In genomic region chr6:29828471-29828797, GRCh38 we compare ENCODE assay signal across 9 cellular contexts. TPM values are rescaled to one million over a fixed set of nuclear protein-coding genes. Genes with fewer than 3 reads are reported as not detected.
DNase-seq lines count a peak whose midpoint lies in the region; ATAC-seq and TF ChIP-seq lines count a peak whose summit lies in the region.
"Had no signal": no experiment of that assay in that cellular context is flagged by ENCODE, and none has a peak within 500 bp of the region (broad histone marks: within the 10 kb centered on the region; RNA-seq: fewer than 3 reads in every experiment).

No MANE protein-coding gene starts in this region.

- no peak for TF ChIP-seq CTCF in OCI-LY1 (IDR thresholded peaks at IDR 0.05; ENCODE audit: low read length)

- no peak for ATAC-seq in GM21576 (IDR thresholded peaks at IDR 0.05; ENCODE audit: unreplicated experiment)
- no peak for ATAC-seq in HG03442 (IDR thresholded peaks at IDR 0.05; ENCODE audit: unreplicated experiment)

- H3K4me1 ChIP-seq in OCI-LY1 (ENCODE audit: insufficient read depth, low read length, severe bottlenecking): no peaks in the 10 kb centered on the region

- H3K9me3 Mint-ChIP-seq in activated naive CD4-positive, alpha-beta T cell treated with anti-CD3 and anti-CD28 coated beads for 36 hours: peaks cover 3% of the 10 kb centered on the region

- no peaks in the 10 kb centered on the region for H3K9me3 ChIP-seq in OCI-LY1 (ENCODE audit: low read length)
- H3K9me3 ChIP-seq in iPS-18c (ENCODE audit: control insufficient read depth, insufficient read depth, low read length): no peaks in the 10 kb centered on the region

- peak overlapping the region; percentile 35 for H3K4me3 Mint-ChIP-seq in activated naive CD4-positive, alpha-beta T cell treated with anti-CD3 and anti-CD28 coated beads for 36 hours

- H3F3A ChIP-seq in OCI-LY1 (ENCODE audit: insufficient read depth, low read length): no peaks in the 10 kb centered on the region

- H4K20me1 ChIP-seq in OCI-LY1 (ENCODE audit: insufficient read depth, low read length): no peaks in the 10 kb centered on the region

- intact Hi-C loops in activated naive CD4-positive, alpha-beta T cell treated with anti-CD3 and anti-CD28 coated beads for 36 hours (cut with micrococcal nuclease): loop anchor here (5.0 kb wide), 1 partner anchor 176 kb away; no protein-coding TSS in a partner anchor

- peak; percentile 49 for DNase-seq in activated naive CD4-positive, alpha-beta T cell treated with anti-CD3 and anti-CD28 coated beads for 36 hours
- DNase-seq in stimulated activated CD4-positive, alpha-beta T cell treated with anti-CD3 and anti-CD28 coated beads, Interleukin-4, amount 100 ng/mL, for 4 hours: peak; percentile 30 to 31
- DNase-seq in RPMI8226: no peak
- no peak for DNase-seq in dedifferentiated amniotic fluid mesenchymal stem cell (ENCODE audit: extremely low spot score)
- DNase-seq: NCI-H1694 treated with DMSO at 0.1 percent for 48 hours had no signal

- H3K4me1 Mint-ChIP-seq in activated naive CD4-positive, alpha-beta T cell treated with anti-CD3 and anti-CD28 coated beads for 36 hours (ENCODE audit: low read depth): peaks cover 16% of the 10 kb centered on the region

- H3K4me3 ChIP-seq in OCI-LY1 (ENCODE audit: low read depth, low read length, poor library complexity, severe bottlenecking): peak overlapping the region; percentile 25
- H3K4me3 ChIP-seq in iPS-18c (ENCODE audit: insufficient read depth, low read depth, low read length): peak overlapping the region; percentile 63

- peaks cover 49% of the 10 kb centered on the region for H3K27me3 Mint-ChIP-seq in activated naive CD4-positive, alpha-beta T cell treated with anti-CD3 and anti-CD28 coated beads for 36 hours (ENCODE audit: low read depth)

- no peak overlapping the region for H3K4me2 ChIP-seq in OCI-LY1 (ENCODE audit: low read length)

- H3K9me2 ChIP-seq in OCI-LY1 (ENCODE audit: low read depth, low read length): no peaks in the 10 kb centered on the region

- H3K27ac Mint-ChIP-seq in activated naive CD4-positive, alpha-beta T cell treated with anti-CD3 and anti-CD28 coated beads for 36 hours: no peak overlapping the region

- CTCF ChIA-PET in activated naive CD4-positive, alpha-beta T cell treated with anti-CD3 and anti-CD28 coated beads for 36 hours (lab: Charles Lee): no interaction called here

- no peaks in the 10 kb centered on the region for H3K27me3 ChIP-seq in OCI-LY1 (ENCODE audit: insufficient read depth, low read length)

- no peak overlapping the region for H3K9ac ChIP-seq in OCI-LY1 (ENCODE audit: low read length)

- H2AFZ ChIP-seq in OCI-LY1 (ENCODE audit: low read length): no peak overlapping the region

- H3K27ac ChIP-seq in OCI-LY1 (ENCODE audit: low read depth, low read length, poor library complexity, severe bottlenecking): no peak overlapping the region

- no peaks in the 10 kb centered on the region for H3K36me3 Mint-ChIP-seq in activated naive CD4-positive, alpha-beta T cell treated with anti-CD3 and anti-CD28 coated beads for 36 hours (ENCODE audit: low read depth)

- H3K79me2 ChIP-seq in OCI-LY1 (ENCODE audit: insufficient read depth, low read length): no peaks in the 10 kb centered on the region

- no peaks in the 10 kb centered on the region for H3K36me3 ChIP-seq in OCI-LY1 (ENCODE audit: insufficient read depth, low read length)

RNA-seq across cellular contexts. Expression of gene HLA-G, which starts 0.8 kb away (rescaled TPM):
- total RNA-seq in activated naive CD4-positive, alpha-beta T cell treated with anti-CD3 and anti-CD28 coated beads for 36 hours: under 1 TPM in 1 of 2 experiments, not detected in 1; 0.22 TPM

Comparison
In these comparisons a context has a peak if more than half of its experiments do, and no peak if none do; other contexts are left out.
1. DNase-seq: peak in activated naive CD4-positive, alpha-beta T cell treated with anti-CD3 and anti-CD28 coated beads for 36 hours (single experiment) and stimulated activated CD4-positive, alpha-beta T cell treated with anti-CD3 and anti-CD28 coated beads, Interleukin-4, amount 100 ng/mL, for 4 hours (2 of 2); none in RPMI8226 (single experiment) and dedifferentiated amniotic fluid mesenchymal stem cell (single experiment).